ENCODE assay signal across 30 cellular contexts in genomic region chr10:18294633-18295032, GRCh38.
"Had no signal": no experiment of that assay in that cellular context is flagged by ENCODE, and none has a peak within 500 bp of the region (broad histone marks: within the 10 kb centered on the region; RNA-seq: fewer than 3 reads in every experiment).

No MANE protein-coding gene starts in this region.

- H3K9me3 Mint-ChIP-seq: activated CD4-positive, alpha-beta T cell treated with anti-CD3 and anti-CD28 coated beads, Interleukin-2, amount 10 ng/mL, durations not matched to agents 24 days and 14 days; activated T-cell treated with anti-CD3 and anti-CD28 coated beads, Interleukin-2, amount 50 U/mL, for 4 hours; activated T-helper 17 cell treated with anti-CD3 and anti-CD28 coated beads, Interleukin-2, amount 50 U/mL, for 72 hours; endodermal cell; mesothelial cell of epicardium had no signal

- H3K27me3 ChIP-seq: breast epithelium, heart left ventricle, ovary, suprapubic skin, tibial artery had no signal

- H3K36me3 Mint-ChIP-seq: mesothelial cell of epicardium; naive thymus-derived CD4-positive, alpha-beta T cell had no signal

- DNase-seq: activated CD4-positive, alpha-beta memory T cell treated with anti-CD3 and anti-CD28 coated beads, Interleukin-2, amount 10 ng/mL, durations not matched to agents 7 days and 5 days; activated CD4-positive, alpha-beta T cell treated with anti-CD3 and anti-CD28 coated beads, Interleukin-2, amount 10 ng/mL, durations not matched to agents 24 days and 14 days; activated CD4-positive, CD25-positive, alpha-beta regulatory T cell treated with anti-CD3 and anti-CD28 coated beads, Interleukin-2, amount 50 U/mL, for 72 hours; activated CD8-positive, alpha-beta memory T cell treated with anti-CD3 and anti-CD28 coated beads, Interleukin-2, amount 50 U/mL, for 48 hours; activated gamma-delta T cell treated with Interleukin-2 at 50 U/mL for 16 hours; activated naive CD4-positive, alpha-beta T cell treated with anti-CD3 and anti-CD28 coated beads, Interleukin-2, amount 50 U/mL, for 16 hours; activated T-cell treated with anti-CD3 and anti-CD28 coated beads, Interleukin-2, amount 50 U/mL, for 4 hours; amniotic stem cell; central memory CD4-positive, alpha-beta T cell; endodermal cell; foreskin fibroblast; heart left ventricle; hypothalamus; naive thymus-derived CD4-positive, alpha-beta T cell; ovary; retina; stimulated activated CD4-positive, alpha-beta T cell treated with anti-CD3 and anti-CD28 coated beads, Interleukin-4, amount 100 ng/mL, for 4 hours; stimulated activated CD8-positive, alpha-beta memory T cell treated with anti-CD3 and anti-CD28 coated beads, Interleukin-4, amount 100 ng/mL, for 48 hours; stimulated activated naive CD4-positive, alpha-beta T cell; tibial artery had no signal

- H3K4me3 ChIP-seq: breast epithelium, heart left ventricle, lung, ovary, prostate gland, skin epidermis, suprapubic skin, tibial artery had no signal

- H3K27me3 Mint-ChIP-seq: activated CD4-positive, alpha-beta memory T cell treated with anti-CD3 and anti-CD28 coated beads, Interleukin-2, amount 10 ng/mL, durations not matched to agents 7 days and 5 days; activated CD4-positive, alpha-beta T cell treated with anti-CD3 and anti-CD28 coated beads, Interleukin-2, amount 10 ng/mL, durations not matched to agents 24 days and 14 days had no signal

- H3K9me3 ChIP-seq: breast epithelium, heart left ventricle, ovary, prostate gland, suprapubic skin, tibial artery had no signal

- H3K4me1 ChIP-seq: breast epithelium, prostate gland, suprapubic skin, tibial artery had no signal

- ATAC-seq: activated T-cell treated with anti-CD3 and anti-CD28 coated beads, Interleukin-2, amount 50 U/mL, for 4 hours; activated T-helper 17 cell treated with anti-CD3 and anti-CD28 coated beads, Interleukin-2, amount 50 U/mL, for 72 hours; esophagus mucosa; left lobe of liver; naive thymus-derived CD4-positive, alpha-beta T cell had no signal

- H3K4me1 Mint-ChIP-seq: activated CD4-positive, alpha-beta memory T cell treated with anti-CD3 and anti-CD28 coated beads, Interleukin-2, amount 10 ng/mL, durations not matched to agents 7 days and 5 days; activated CD4-positive, alpha-beta T cell treated with anti-CD3 and anti-CD28 coated beads, Interleukin-2, amount 10 ng/mL, durations not matched to agents 24 days and 14 days; activated T-helper 17 cell treated with anti-CD3 and anti-CD28 coated beads, Interleukin-2, amount 50 U/mL, for 72 hours; endodermal cell; naive thymus-derived CD4-positive, alpha-beta T cell had no signal

- H3K27ac Mint-ChIP-seq: activated CD4-positive, alpha-beta memory T cell treated with anti-CD3 and anti-CD28 coated beads, Interleukin-2, amount 10 ng/mL, durations not matched to agents 7 days and 5 days; activated CD4-positive, alpha-beta T cell treated with anti-CD3 and anti-CD28 coated beads, Interleukin-2, amount 10 ng/mL, durations not matched to agents 24 days and 14 days; activated T-helper 17 cell treated with anti-CD3 and anti-CD28 coated beads, Interleukin-2, amount 50 U/mL, for 72 hours; endodermal cell; mesothelial cell of epicardium; naive thymus-derived CD4-positive, alpha-beta T cell had no signal

- H3K4me3 Mint-ChIP-seq: activated CD4-positive, alpha-beta memory T cell treated with anti-CD3 and anti-CD28 coated beads, Interleukin-2, amount 10 ng/mL, durations not matched to agents 7 days and 5 days; activated CD4-positive, alpha-beta T cell treated with anti-CD3 and anti-CD28 coated beads, Interleukin-2, amount 10 ng/mL, durations not matched to agents 24 days and 14 days; activated T-cell treated with anti-CD3 and anti-CD28 coated beads, Interleukin-2, amount 50 U/mL, for 4 hours; activated T-helper 17 cell treated with anti-CD3 and anti-CD28 coated beads, Interleukin-2, amount 50 U/mL, for 72 hours; endodermal cell; mesothelial cell of epicardium; naive thymus-derived CD4-positive, alpha-beta T cell had no signal

- H3K27ac ChIP-seq: breast epithelium, heart left ventricle, ovary, prostate gland, skin epidermis, suprapubic skin, tibial artery, VCaP had no signal

- H3K36me3 ChIP-seq: breast epithelium, heart left ventricle, ovary, prostate gland, suprapubic skin, tibial artery had no signal
